Comparison of ENCODE assay signal across 1 cellular context in genomic region chr3:126356373-126357298, GRCh38.
A peak's percentile ranks its signal among the peaks of the same experiment; 100 is the strongest.
TF ChIP-seq lines count a peak whose summit lies in the region.

No MANE protein-coding gene starts in this region.

TF ChIP-seq in GM12878, 131 proteins besides CTCF, POLR2A, EP300 and RAD21 (continued from another document):
- 0 out of 2 replicates have a peak, but pooled peaks have one; percentile 49 for TF ChIP-seq EZH2 (IDR thresholded peaks at IDR 0.05; ENCODE audit: borderline replicate concordance, control insufficient read depth, low read depth, low read length)
- TF ChIP-seq ZSCAN29 (IDR thresholded peaks at IDR 0.05): 0 out of 2 replicates have a peak, but pooled peaks have one; percentile 10
